In genomic region chr16:3062553-3062952, GRCh38 we compare ENCODE assay signal across 17 cellular contexts. TPM values are rescaled to one million over a fixed set of nuclear protein-coding genes. Genes with fewer than 3 reads are reported as not detected.
DNase-seq lines count a peak whose midpoint lies in the region; ATAC-seq and TF ChIP-seq lines count a peak whose summit lies in the region.
"Had no signal": no experiment of that assay in that cellular context is flagged by ENCODE, and none has a peak within 500 bp of the region (broad histone marks: within the 10 kb centered on the region; RNA-seq: fewer than 3 reads in every experiment).

No MANE protein-coding gene starts in this region.

- no peaks in the 10 kb centered on the region for H3K27me3 Mint-ChIP-seq in activated CD8-positive, alpha-beta memory T cell treated with anti-CD3 and anti-CD28 coated beads, Interleukin-2, amount 10 ng/mL, durations not matched to agents 7 days and 5 days
- H3K27me3 Mint-ChIP-seq in T-cell = no peaks in the 10 kb centered on the region

- CTCF ChIA-PET in activated CD8-positive, alpha-beta memory T cell treated with anti-CD3 and anti-CD28 coated beads, Interleukin-2, amount 10 ng/mL, durations not matched to agents 7 days and 5 days (lab: Charles Lee) = interaction anchor here (1.2 to 14.1 kb wide), 7 partner anchors 9 to 101 kb away, joined by 4 to 346 read pairs (median 18); partner anchors contain the start of gene ZNF213
- CTCF ChIA-PET in T-cell (lab: Charles Lee) = interaction anchor here in 1 of 2 donors (1.8 to 1.9 kb wide), 2 partner anchors 15 to 67 kb away, joined by 4 to 6 read pairs; no protein-coding TSS in a partner anchor

- H3K4me3 ChIP-seq in liver (ENCODE audit: low read depth in 1 of 3, low read length in 3 of 3) = no peak overlapping the region
- no peak overlapping the region for H3K4me3 ChIP-seq in transverse colon
- H3K4me3 ChIP-seq: A549 had no signal

- no peak for TF ChIP-seq CTCF in liver (IDR thresholded peaks at IDR 0.05; ENCODE audit: low read depth, low read length, missing input control)
- TF ChIP-seq CTCF in transverse colon (IDR thresholded peaks at IDR 0.05) = no peak

- H3K27ac ChIP-seq in liver (ENCODE audit: low read depth in 1 of 2, low read length in 2 of 2) (no peak overlapping the region), transverse colon (peak overlapping the region in 3 of 4 donors; percentile 55 to 87 (median 78))
- H3K27ac ChIP-seq: A549 had no signal

- peaks cover 43% of the 10 kb centered on the region for H3K36me3 Mint-ChIP-seq in activated CD8-positive, alpha-beta memory T cell treated with anti-CD3 and anti-CD28 coated beads, Interleukin-2, amount 10 ng/mL, durations not matched to agents 7 days and 5 days
- H3K36me3 Mint-ChIP-seq in T-cell = peaks cover 10% of the 10 kb centered on the region

- TF ChIP-seq EP300 in transverse colon (IDR thresholded peaks at IDR 0.05; ENCODE audit: low read depth) = no peak

- H3K4me1 ChIP-seq in liver (ENCODE audit: control insufficient read depth in 4 of 4, insufficient read depth in 4 of 4, low read length in 3 of 4) (peaks cover 6 to 26% (median 22%) of the 10 kb centered on the region in 4 donors), transverse colon (peaks cover 17 to 61% (median 43%) of the 10 kb centered on the region in 4 donors)

- H3K9ac ChIP-seq in liver (ENCODE audit: low read depth in 1 of 2, low read length in 2 of 2) = no peak overlapping the region

- POLR2A ChIA-PET in T-cell (lab: Charles Lee) = no interaction called here

- intact Hi-C loops in transverse colon (cut with DNase I; ENCODE audit: low total_unique reads) = no loop called here

- no peaks in the 10 kb centered on the region for H3K9me3 ChIP-seq in liver (ENCODE audit: control insufficient read depth in 4 of 4, low read length in 3 of 4)
- no peaks in the 10 kb centered on the region for H3K9me3 ChIP-seq in transverse colon
- H3K9me3 ChIP-seq: A549 had no signal

- WGBS in liver = 90% methylated on average over 6 of the region's 6 CpGs
- 91 to 92% methylated on average over 6 of the region's 6 CpGs for WGBS in transverse colon (ENCODE audit: low coverage in 1 of 2), 2 donors

- no peak for TF ChIP-seq RAD21 in liver (IDR thresholded peaks at IDR 0.05)

- peak overlapping the region; percentile 35 for H3K27ac Mint-ChIP-seq in activated CD8-positive, alpha-beta memory T cell treated with anti-CD3 and anti-CD28 coated beads, Interleukin-2, amount 10 ng/mL, durations not matched to agents 7 days and 5 days
- H3K27ac Mint-ChIP-seq in T-cell = peak overlapping the region; percentile 35 to 75

- no peak for TF ChIP-seq POLR2A in transverse colon (IDR thresholded peaks at IDR 0.05)

- no peak overlapping the region for H3K4me3 Mint-ChIP-seq in activated CD8-positive, alpha-beta memory T cell treated with anti-CD3 and anti-CD28 coated beads, Interleukin-2, amount 10 ng/mL, durations not matched to agents 7 days and 5 days
- peak overlapping the region in 1 of 3 donors; percentile 97 for H3K4me3 Mint-ChIP-seq in T-cell
- H3K4me3 Mint-ChIP-seq: CD14-positive monocyte had no signal

- H3K27me3 ChIP-seq in liver (ENCODE audit: control insufficient read depth in 4 of 4, insufficient read depth in 4 of 4, low read length in 3 of 4) (no peaks in the 10 kb centered on the region), transverse colon (no peaks in the 10 kb centered on the region)

- H3K9me3 Mint-ChIP-seq in activated CD8-positive, alpha-beta memory T cell treated with anti-CD3 and anti-CD28 coated beads, Interleukin-2, amount 10 ng/mL, durations not matched to agents 7 days and 5 days (ENCODE audit: low read depth) = peaks cover 2% of the 10 kb centered on the region
- no peaks in the 10 kb centered on the region for H3K9me3 Mint-ChIP-seq in T-cell
- H3K9me3 Mint-ChIP-seq: CD14-positive monocyte had no signal

- in situ Hi-C loops in transverse colon (cut with MboI; ENCODE audit: low pct_ligation_motif_present in 1 of 4, low pct_unique_long_range_greater_than_20kb in 1 of 4, low sequenced_read_pairs in 3 of 4) = loop anchor here in 2 of 4 donors (10.0 kb wide), 1 partner anchor 62 kb away; no protein-coding TSS in a partner anchor

- ATAC-seq in activated CD8-positive, alpha-beta memory T cell treated with anti-CD3 and anti-CD28 coated beads, Interleukin-2, amount 10 ng/mL, durations not matched to agents 7 days and 5 days = no peak
- ATAC-seq in T-cell (replicated peaks in 1 of 4) = no peak
- ATAC-seq: A549 had no signal

- DNase-seq in activated CD8-positive, alpha-beta memory T cell treated with anti-CD3 and anti-CD28 coated beads, Interleukin-2, amount 10 ng/mL, durations not matched to agents 7 days and 5 days = no peak
- DNase-seq in activated CD8-positive, alpha-beta memory T cell treated with anti-CD3 and anti-CD28 coated beads, Interleukin-2, amount 50 U/mL, for 4 hours = no peak
- DNase-seq in T-cell = no peak
- no peak for DNase-seq in transverse colon
- no peak for DNase-seq in ecto neural progenitor cell (ENCODE audit: low spot score)
- DNase-seq in putamen (ENCODE audit: low spot score) = no peak
- DNase-seq: H7, Karpas-422, MM.1S, NCI-H1105 treated with DMSO at 0.1 percent for 48 hours, NCI-H187 treated with DMSO at 0.1 percent for 48 hours, NCI-H2171, NCI-H446 treated with DMSO at 0.1 percent for 48 hours, NCI-H748 treated with DMSO at 0.1 percent for 48 hours had no signal

- peaks cover 48% of the 10 kb centered on the region for H3K4me1 Mint-ChIP-seq in activated CD8-positive, alpha-beta memory T cell treated with anti-CD3 and anti-CD28 coated beads, Interleukin-2, amount 10 ng/mL, durations not matched to agents 7 days and 5 days
- peaks cover 39 to 60% (median 49%) of the 10 kb centered on the region in 3 donors for H3K4me1 Mint-ChIP-seq in T-cell

- H3K36me3 ChIP-seq in liver (ENCODE audit: control insufficient read depth in 4 of 4, insufficient read depth in 3 of 4, low read depth in 1 of 4, low read length in 3 of 4) = no peaks in the 10 kb centered on the region
- no peaks in the 10 kb centered on the region for H3K36me3 ChIP-seq in transverse colon

TF ChIP-seq in liver, 16 proteins besides CTCF, POLR2A, EP300 and RAD21:
- TF ChIP-seq YY1 (IDR thresholded peaks at IDR 0.05) (no peak), HNF4G (IDR thresholded peaks at IDR 0.05) (no peak), SP1 (IDR thresholded peaks at IDR 0.05) (no peak), NR2F2 (IDR thresholded peaks at IDR 0.05) (peak; percentile 56), ATF3 (IDR thresholded peaks at IDR 0.05) (no peak)
TF ChIP-seq in liver: peak in this region for 1.

RNA-seq across cellular contexts. Expression of gene IL32, which starts 2.9 kb away (rescaled TPM):
- total RNA-seq in activated CD8-positive, alpha-beta memory T cell treated with anti-CD3 and anti-CD28 coated beads, Interleukin-2, amount 10 ng/mL, durations not matched to agents 7 days and 5 days = 1,000 to 10,000 TPM; 2,870 to 3,468 TPM
- total RNA-seq in T-cell (1,000 to 10,000 TPM in 2 of 5 donors, 100 to 1,000 TPM in 3; 736 to 1,200 (median 999) TPM), liver (100 to 1,000 TPM in 1 of 2 donors, 1 to 10 TPM in 1; 8.6 to 328 TPM), transverse colon (100 to 1,000 TPM in 3 of 4 donors, 10 to 100 TPM in 1; 21.9 to 720 (median 492) TPM)
- 100 to 1,000 TPM in 1 of 2 donors, 10 to 100 TPM in 1; 93.4 to 300 TPM for polyA plus RNA-seq in liver

RNA-seq across cellular contexts. Expression of gene MMP25, which starts 16.2 kb away (rescaled TPM):
- total RNA-seq in activated CD8-positive, alpha-beta memory T cell treated with anti-CD3 and anti-CD28 coated beads, Interleukin-2, amount 10 ng/mL, durations not matched to agents 7 days and 5 days = 10 to 100 TPM; 34.0 to 88.3 TPM
- total RNA-seq in T-cell (1 to 10 TPM; 1.6 to 9.6 (median 4.1) TPM), liver (1 to 10 TPM in 1 of 2 donors, under 1 TPM in 1; 0.47 to 2.7 TPM), transverse colon (1 to 10 TPM in 3 of 4 donors, not detected in 1; 1.6 to 9.4 (median 1.8) TPM)
- 1 to 10 TPM in 1 of 2 donors, under 1 TPM in 1; 0.57 to 1.3 TPM for polyA plus RNA-seq in liver

RNA-seq across cellular contexts. Expression of gene BICDL2, which starts 25.8 kb away (rescaled TPM):
- total RNA-seq in activated CD8-positive, alpha-beta memory T cell treated with anti-CD3 and anti-CD28 coated beads, Interleukin-2, amount 10 ng/mL, durations not matched to agents 7 days and 5 days = under 1 TPM in 1 of 2 experiments, not detected in 1; 0.50 TPM
- total RNA-seq in T-cell (under 1 TPM in 3 of 5 donors, not detected in 2; 0.13 to 0.16 (median 0.15) TPM), liver (under 1 TPM in 1 of 2 donors, not detected in 1; 0.59 TPM), transverse colon (100 to 1,000 TPM; 123 to 357 (median 167) TPM)
- under 1 TPM; 0.15 to 0.33 TPM for polyA plus RNA-seq in liver
- polyA plus RNA-seq: A549, CD14-positive monocyte had no signal

RNA-seq across cellular contexts. Expression of gene ZSCAN10, which starts 36.5 kb away (rescaled TPM):
- under 1 TPM; 0.21 to 0.23 TPM for total RNA-seq in activated CD8-positive, alpha-beta memory T cell treated with anti-CD3 and anti-CD28 coated beads, Interleukin-2, amount 10 ng/mL, durations not matched to agents 7 days and 5 days
- under 1 TPM in 4 of 5 donors, not detected in 1; 0.19 to 0.64 (median 0.39) TPM for total RNA-seq in T-cell
- total RNA-seq in liver = not detected
- not detected for polyA plus RNA-seq in liver
- total RNA-seq in transverse colon = not detected
- polyA plus RNA-seq: CD14-positive monocyte had no signal

RNA-seq across cellular contexts. Expression of gene THOC6, which starts 38.7 kb away (rescaled TPM):
- total RNA-seq in activated CD8-positive, alpha-beta memory T cell treated with anti-CD3 and anti-CD28 coated beads, Interleukin-2, amount 10 ng/mL, durations not matched to agents 7 days and 5 days = 10 to 100 TPM; 45.6 to 51.5 TPM
- 10 to 100 TPM; 23.7 to 32.8 (median 31.7) TPM for total RNA-seq in T-cell
- total RNA-seq in liver = 10 to 100 TPM; 12.6 to 14.8 TPM
- 10 to 100 TPM; 10.8 TPM for polyA plus RNA-seq in liver
- 10 to 100 TPM; 10.1 to 42.8 (median 17.6) TPM for total RNA-seq in transverse colon

Comparison
In these comparisons a context has a peak if more than half of its experiments do, and no peak if none do; other contexts are left out.
1. H3K27ac ChIP-seq: peak in transverse colon (3 of 4); none in liver (0 of 2).
2. RNA of gene BICDL2, which starts 25.8 kb away (total RNA-seq): 123 to 357 TPM in transverse colon; 0.59 TPM in liver, 0.50 TPM in activated CD8-positive, alpha-beta memory T cell treated with anti-CD3 and anti-CD28 coated beads, Interleukin-2, amount 10 ng/mL, durations not matched to agents 7 days and 5 days and 0.13 to 0.16 TPM in T-cell; every median in the first group is over 10 times any median in the second.